In genomic region chr12:47277071-47277408, GRCh38 we compare ENCODE assay signal across 8 cellular contexts.
A peak's percentile ranks its signal among the peaks of the same experiment; 100 is the strongest.
DNase-seq lines count a peak whose midpoint lies in the region; ATAC-seq, FAIRE-seq and TF ChIP-seq lines count a peak whose summit lies in the region.

No MANE protein-coding gene starts in this region.

- H4K20me1 ChIP-seq in K562 (replicated peaks; ENCODE audit: control insufficient read depth, insufficient read depth, low read length) = no peaks in the 10 kb centered on the region

- H3K4me2 ChIP-seq in K562 (ENCODE audit: insufficient read depth, low read length) = peak overlapping the region; percentile 9; the same call in 1 of the 2 replicates

- TF ChIP-seq CTCF in CD4-positive, alpha-beta T cell (IDR thresholded peaks at IDR 0.05) = no peak
- TF ChIP-seq CTCF in K562 (IDR thresholded peaks at IDR 0.05 in 2 of 3, conservative IDR thresholded peaks at IDR 0.05 in 1 of 3; ENCODE audit: insufficient read depth in 2 of 3, low read depth in 1 of 3, low read length in 3 of 3) = no peak
- no peak for TF ChIP-seq CTCF in progenitor cell of endocrine pancreas (IDR thresholded peaks at IDR 0.05; ENCODE audit: unreplicated experiment)

- no peaks in the 10 kb centered on the region for H3K36me3 Mint-ChIP-seq in CD4-positive, alpha-beta T cell (ENCODE audit: low read depth)
- H3K36me3 Mint-ChIP-seq in natural killer cell treated with Interleukin-12 subunit alpha and Interleukin-12 subunit beta and Interleukin-15 and Interleukin-18, amount 100 ng/mL, for 72 hours = no peaks in the 10 kb centered on the region
- no peaks in the 10 kb centered on the region for H3K36me3 Mint-ChIP-seq in progenitor cell of endocrine pancreas (ENCODE audit: insufficient read depth)

- CTCF ChIA-PET in CD4-positive, alpha-beta T cell (lab: Charles Lee) = interaction anchor here (1.1 to 1.7 kb wide), 2 partner anchors 31 to 83 kb away, joined by 3 to 7 read pairs; no protein-coding TSS in a partner anchor
- CTCF ChIA-PET in K562 (lab: Yijun Ruan, JAX; ENCODE audit: low intra/inter-chr PET ratio) = no interaction called here

- H3K4me3 ChIP-seq in K562 = no peak overlapping the region

- H3K9me1 ChIP-seq in K562 (ENCODE audit: control insufficient read depth, insufficient read depth, low read length) = no peaks in the 10 kb centered on the region

- no peak for TF ChIP-seq EP300 in K562 (IDR thresholded peaks at IDR 0.05; ENCODE audit: low read length)

- BruUV-seq in K562 (replicated peaks; lab: Mats Ljungman, UMichigan) = no TSS peak

- POLR2A ChIA-PET in CD4-positive, alpha-beta T cell (lab: Charles Lee) = interaction anchor here (0.9 to 3.6 kb wide), 31 partner anchors 9 to 1008 kb away, joined by 3 to 70 read pairs (median 5); partner anchors contain the start of genes AMIGO2, PCED1B and SLC38A1
- POLR2A ChIA-PET in K562 (lab: Yijun Ruan, JAX) = interaction anchor here (0.9 kb wide), 2 partner anchors 8 to 15 kb away, joined by 3 read pairs; no protein-coding TSS in a partner anchor

- H3K4me1 ChIP-seq in K562 (replicated peaks in 1 of 2; ENCODE audit: control insufficient read depth in 2 of 2, insufficient read depth in 2 of 2, low read length in 2 of 2) = peaks cover 21 to 57% of the 10 kb centered on the region in 2 experiments

- DNase-seq in CD4-positive, alpha-beta T cell = no peak
- DNase-seq in K562 (ENCODE audit: extremely low read depth in 1 of 4, low spot score in 3 of 4) (no peak), progenitor cell of endocrine pancreas (ENCODE audit: low spot score, unreplicated experiment) (no peak), SKM-1 (lab: John Stamatoyannopoulos, UW; ENCODE audit: unreplicated experiment) (no peak)
- DNase-seq in natural killer cell treated with Interleukin-12 subunit alpha and Interleukin-12 subunit beta and Interleukin-15 and Interleukin-18, amount 100 ng/mL, for 72 hours (ENCODE audit: low spot score) = no peak
- no peak for DNase-seq in stimulated activated CD4-positive, alpha-beta T cell treated with anti-CD3 and anti-CD28 coated beads, Interleukin-4, amount 100 ng/mL, for 24 hours

- no peak for TF ChIP-seq RAD21 in K562 (CRISPR knock-in tag; conservative IDR thresholded peaks at IDR 0.05 in 1 of 2, IDR thresholded peaks at IDR 0.05 in 1 of 2)

- TF ChIP-seq POLR2A in K562 (conservative IDR thresholded peaks at IDR 0.05) = no peak

- peak overlapping the region; percentile 61 for H3K4me3 Mint-ChIP-seq in CD4-positive, alpha-beta T cell
- peak overlapping the region; percentile 73 for H3K4me3 Mint-ChIP-seq in natural killer cell treated with Interleukin-12 subunit alpha and Interleukin-12 subunit beta and Interleukin-15 and Interleukin-18, amount 100 ng/mL, for 72 hours
- H3K4me3 Mint-ChIP-seq in progenitor cell of endocrine pancreas (ENCODE audit: low read depth) = no peak overlapping the region

- 0% methylated on average over 1 of the region's 1 CpG for WGBS in K562 (ENCODE audit: insufficient coverage, low coverage, missing lambda C conversion rate)

- H3K9ac ChIP-seq in K562 (ENCODE audit: insufficient read depth in 1 of 2, low read depth in 2 of 2, low read length in 2 of 2) = peak overlapping the region in 1 of 2 experiments; percentile 40; a peak in 2 of 4 replicates

- H3K27ac ChIP-seq in CD4-positive, alpha-beta T cell (ENCODE audit: low read depth, low read length) = peak overlapping the region; percentile 81
- peak overlapping the region; percentile 87 for H3K27ac ChIP-seq in K562 (ENCODE audit: extremely low read depth, low read depth, low read length)

- intact Hi-C loops in CD4-positive, alpha-beta T cell (cut with DNase I, micrococcal nuclease) = loop anchor here in 1 of 2 experiments (2.0 kb wide), 3 partner anchors 30 to 84 kb away; no protein-coding TSS in a partner anchor
- intact Hi-C loops in K562 (cut with micrococcal nuclease) = no loop called here

- no peaks in the 10 kb centered on the region for H3K9me3 ChIP-seq in CD4-positive, alpha-beta T cell (ENCODE audit: control insufficient read depth, low read length)
- H3K9me3 ChIP-seq in K562 (replicated peaks; ENCODE audit: control insufficient read depth, insufficient read depth, low read depth, low read length) = no peaks in the 10 kb centered on the region

- H3K9me3 Mint-ChIP-seq in CD4-positive, alpha-beta T cell = peaks cover 2% of the 10 kb centered on the region
- no peaks in the 10 kb centered on the region for H3K9me3 Mint-ChIP-seq in natural killer cell treated with Interleukin-12 subunit alpha and Interleukin-12 subunit beta and Interleukin-15 and Interleukin-18, amount 100 ng/mL, for 72 hours
- no peaks in the 10 kb centered on the region for H3K9me3 Mint-ChIP-seq in progenitor cell of endocrine pancreas (ENCODE audit: low read depth)

- H2AFZ ChIP-seq in K562 (ENCODE audit: low read depth, low read length) = peak overlapping the region; percentile 91

- no peaks in the 10 kb centered on the region for H3K27me3 ChIP-seq in CD4-positive, alpha-beta T cell (ENCODE audit: control insufficient read depth, insufficient read depth, low read length)
- H3K27me3 ChIP-seq in K562 (ENCODE audit: control insufficient read depth in 2 of 2, insufficient read depth in 2 of 2, low read length in 2 of 2) = no peaks in the 10 kb centered on the region

- H3K4me1 Mint-ChIP-seq in CD4-positive, alpha-beta T cell (ENCODE audit: low read depth) = peaks cover 83% of the 10 kb centered on the region
- H3K4me1 Mint-ChIP-seq in natural killer cell treated with Interleukin-12 subunit alpha and Interleukin-12 subunit beta and Interleukin-15 and Interleukin-18, amount 100 ng/mL, for 72 hours (ENCODE audit: low read depth in 2 of 2) = peaks cover 30 to 32% of the 10 kb centered on the region in 2 donors
- H3K4me1 Mint-ChIP-seq in progenitor cell of endocrine pancreas (ENCODE audit: low read depth) = peaks cover 5% of the 10 kb centered on the region

- no peaks in the 10 kb centered on the region for H3K36me3 ChIP-seq in K562 (ENCODE audit: control insufficient read depth, insufficient read depth, low read length)

- no peaks in the 10 kb centered on the region for H3K27me3 Mint-ChIP-seq in CD4-positive, alpha-beta T cell
- H3K27me3 Mint-ChIP-seq in natural killer cell treated with Interleukin-12 subunit alpha and Interleukin-12 subunit beta and Interleukin-15 and Interleukin-18, amount 100 ng/mL, for 72 hours = no peaks in the 10 kb centered on the region
- H3K27me3 Mint-ChIP-seq in progenitor cell of endocrine pancreas = no peaks in the 10 kb centered on the region

- FAIRE-seq in K562 (lab: Jason Lieb, UNC) = no peak

- H3K27ac Mint-ChIP-seq in CD4-positive, alpha-beta T cell = peak overlapping the region; percentile 90
- peak overlapping the region; percentile 78 to 89 for H3K27ac Mint-ChIP-seq in natural killer cell treated with Interleukin-12 subunit alpha and Interleukin-12 subunit beta and Interleukin-15 and Interleukin-18, amount 100 ng/mL, for 72 hours
- H3K27ac Mint-ChIP-seq in progenitor cell of endocrine pancreas = no peak overlapping the region

- in situ Hi-C loops in K562 (cut with MboI) = no loop called here

- H3K79me2 ChIP-seq in K562 (ENCODE audit: control insufficient read depth, insufficient read depth, low read length) = no peaks in the 10 kb centered on the region

- no peak for ATAC-seq in CD4-positive, alpha-beta T cell (ENCODE audit: poor library complexity)
- peak; percentile 32 for ATAC-seq in HG02885 (IDR thresholded peaks at IDR 0.05; ENCODE audit: poor library complexity, unreplicated experiment)
- peak; percentile 8 for ATAC-seq in K562
- peak in 1 of 2 donors; percentile 1 for ATAC-seq in natural killer cell treated with Interleukin-12 subunit alpha and Interleukin-12 subunit beta and Interleukin-15 and Interleukin-18, amount 100 ng/mL, for 72 hours
- no peak for ATAC-seq in HG02588 (IDR thresholded peaks at IDR 0.05; ENCODE audit: unreplicated experiment)

TF ChIP-seq in K562, 482 proteins besides CTCF, POLR2A, EP300 and RAD21 (continues in another document):
- no peak for TF ChIP-seq ZNF449 (CRISPR knock-in tag; IDR thresholded peaks at IDR 0.05)

Comparison
In these comparisons a context has a peak if more than half of its experiments do, and no peak if none do; other contexts are left out.
1. ATAC-seq: peak in HG02885 (single experiment) and K562 (single experiment); none in CD4-positive, alpha-beta T cell (single experiment) and HG02588 (single experiment).